In genomic region chr20:49562341-49563014, GRCh38 we compare ENCODE assay signal across 11 cellular contexts. TPM values are rescaled to one million over a fixed set of nuclear protein-coding genes. Genes with fewer than 3 reads are reported as not detected.
DNase-seq lines count a peak whose midpoint lies in the region; ATAC-seq lines count a peak whose summit lies in the region.
"Had no signal": no experiment of that assay in that cellular context is flagged by ENCODE, and none has a peak within 500 bp of the region (broad histone marks: within the 10 kb centered on the region; RNA-seq: fewer than 3 reads in every experiment).

No MANE protein-coding gene starts in this region.

- H3K4ac ChIP-seq in neuronal stem cell (ENCODE audit: low read length) = no peak overlapping the region

- H2BK15ac ChIP-seq in neuronal stem cell (ENCODE audit: low read length) = no peak overlapping the region

- peak overlapping the region; percentile 44 for H3K27ac ChIP-seq in neuronal stem cell (replicated peaks; ENCODE audit: low read length)
- H3K27ac ChIP-seq: C4-2B, parathyroid adenoma had no signal

- no peak overlapping the region for H3K23ac ChIP-seq in neuronal stem cell (ENCODE audit: low read depth, low read length, poor library complexity)

- H3K4me3 ChIP-seq in neuronal stem cell (ENCODE audit: low read length in 2 of 2) = no peak overlapping the region

- no peak overlapping the region for H4K91ac ChIP-seq in neuronal stem cell (ENCODE audit: low read depth, low read length, poor library complexity)

- H3K79me1 ChIP-seq in neuronal stem cell (ENCODE audit: low read depth, low read length) = peaks cover 2% of the 10 kb centered on the region

- H3K9me3 ChIP-seq in neuronal stem cell (replicated peaks in 1 of 2; ENCODE audit: control insufficient read depth in 2 of 2, insufficient read depth in 1 of 2, low read depth in 1 of 2, low read length in 2 of 2) = no peaks in the 10 kb centered on the region

- peak overlapping the region; percentile 23 for H3K4me2 ChIP-seq in neuronal stem cell (ENCODE audit: insufficient read depth, low read length, poor library complexity, severe bottlenecking)

- H3K9ac ChIP-seq in neuronal stem cell (ENCODE audit: low read depth, low read length, poor library complexity) = no peak overlapping the region
- H3K9ac ChIP-seq: parathyroid adenoma had no signal

- peaks cover 0 to 20% (median 0%) of the 10 kb centered on the region in 3 experiments for H3K27me3 ChIP-seq in neuronal stem cell (ENCODE audit: control insufficient read depth in 3 of 3, insufficient read depth in 3 of 3, low read depth in 1 of 3, low read length in 3 of 3)

- DNase-seq in AG08396 (ENCODE audit: low spot score) (peak; percentile 88), RPMI7951 (ENCODE audit: low read depth) (peak; percentile 96), foreskin melanocyte (peak; percentile 14), neuronal stem cell (ENCODE audit: low spot score) (no peak), cortex of kidney (lab: John Stamatoyannopoulos, UW) (no peak), DMS153 (lab: John Stamatoyannopoulos, UW) (no peak)
- DNase-seq: activated naive CD8-positive, alpha-beta T cell treated with anti-CD3 and anti-CD28 coated beads, Interleukin-2, amount 50 U/mL, for 24 hours had no signal

- WGBS in neuronal stem cell (ENCODE audit: extremely low coverage in 2 of 2, insufficient read length in 2 of 2, insufficient replicate concordance in 1 of 2), 2 donors = no CpG with 5 or more reads among the region's 19 CpGs

- no peak overlapping the region for H2BK5ac ChIP-seq in neuronal stem cell (ENCODE audit: low read length)

- H2BK120ac ChIP-seq in neuronal stem cell (ENCODE audit: low read depth, low read length) = no peak overlapping the region

- no peak overlapping the region for H2BK12ac ChIP-seq in neuronal stem cell (ENCODE audit: low read length)

- H3K18ac ChIP-seq in neuronal stem cell (ENCODE audit: low read length) = peak overlapping the region; percentile 39

- peaks cover 5 to 8% of the 10 kb centered on the region in 2 donors for H3K4me1 ChIP-seq in neuronal stem cell (ENCODE audit: control insufficient read depth in 2 of 2, insufficient read depth in 1 of 2, low read depth in 1 of 2, low read length in 2 of 2)
- H3K4me1 ChIP-seq: parathyroid adenoma had no signal

- H3K36me3 ChIP-seq in neuronal stem cell (replicated peaks in 1 of 2; ENCODE audit: control insufficient read depth in 2 of 2, insufficient read depth in 2 of 2, low read length in 2 of 2) = peaks cover 0 to 3% of the 10 kb centered on the region in 2 donors

- ATAC-seq in HG03469 (IDR thresholded peaks at IDR 0.05; ENCODE audit: unreplicated experiment) = no peak
- ATAC-seq in GM19035 (IDR thresholded peaks at IDR 0.05; ENCODE audit: unreplicated experiment) = no peak
- ATAC-seq: activated naive CD8-positive, alpha-beta T cell treated with anti-CD3 and anti-CD28 coated beads, Interleukin-2, amount 50 U/mL, for 24 hours had no signal

- peak overlapping the region; percentile 16 for H2AK5ac ChIP-seq in neuronal stem cell (ENCODE audit: low read depth, low read length)

- H2AFZ ChIP-seq in neuronal stem cell (ENCODE audit: low read length) = no peak overlapping the region
- H2AFZ ChIP-seq: parathyroid adenoma had no signal

- H4K8ac ChIP-seq in neuronal stem cell (ENCODE audit: low read depth, low read length) = no peak overlapping the region

- H3K14ac ChIP-seq in neuronal stem cell (ENCODE audit: low read length) = no peak overlapping the region

RNA-seq across cellular contexts. Expression of gene PTGIS, which starts 5.5 kb away (rescaled TPM):
- total RNA-seq in RPMI7951 (2014; rRNA removed; shearing (Covaris generic)) = under 0.01 and 0.24 TPM in 2 replicates
- polyA plus RNA-seq in neuronal stem cell (2013, experiment 1 of 2) = 46.9 TPM
- 49.5 TPM for polyA plus RNA-seq in neuronal stem cell (2013, experiment 2 of 2)

Comparison
In these comparisons a context has a peak if more than half of its experiments do, and no peak if none do; other contexts are left out.
1. DNase-seq: peak in AG08396 (single experiment), RPMI7951 (single experiment) and foreskin melanocyte (single experiment); none in neuronal stem cell (single experiment), cortex of kidney (single experiment) and DMS153 (single experiment).